1 cellular context compared by ENCODE assay signal in the genomic region with DNA sequence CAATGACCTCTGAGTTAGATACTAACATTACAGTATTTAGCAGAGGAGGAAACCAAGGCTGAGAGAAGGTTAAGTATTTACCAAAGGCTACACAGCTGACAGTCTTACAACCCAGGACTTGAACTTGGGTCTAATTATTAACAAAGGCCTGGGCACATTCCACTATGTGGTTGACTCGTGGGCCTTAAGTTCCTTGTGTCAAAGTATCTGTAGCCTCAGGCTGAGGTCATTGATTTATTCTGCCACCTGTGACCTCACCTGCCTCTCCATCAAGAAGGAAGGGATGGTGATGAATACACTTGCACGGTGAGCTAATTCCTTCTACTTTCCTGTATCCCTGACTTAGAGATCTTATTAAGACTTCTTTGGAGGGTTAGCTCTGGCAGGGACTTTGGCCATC.
TF ChIP-seq lines count a peak whose summit lies in the region.

No MANE protein-coding gene starts in this region.

TF ChIP-seq in SK-N-SH treated with all-trans-retinoic acid at 6 μM for 48 hours, 23 proteins besides CTCF, POLR2A, EP300 and RAD21 (continued from another document):
- TF ChIP-seq PATZ1 (CRISPR knock-in tag; IDR thresholded peaks at IDR 0.05; ENCODE audit: borderline replicate concordance) (no peak), BACH2 (CRISPR knock-in tag; IDR thresholded peaks at IDR 0.05; ENCODE audit: borderline replicate concordance) (no peak), ZFP30 (CRISPR knock-in tag; IDR thresholded peaks at IDR 0.05) (no peak), ZNF8 (CRISPR knock-in tag; IDR thresholded peaks at IDR 0.05) (no peak), ZFP3 (CRISPR knock-in tag; IDR thresholded peaks at IDR 0.05) (no peak), ISL1 (CRISPR knock-in tag; IDR thresholded peaks at IDR 0.05) (no peak)
